ENCODE assay signal across 23 cellular contexts in the genomic region with DNA sequence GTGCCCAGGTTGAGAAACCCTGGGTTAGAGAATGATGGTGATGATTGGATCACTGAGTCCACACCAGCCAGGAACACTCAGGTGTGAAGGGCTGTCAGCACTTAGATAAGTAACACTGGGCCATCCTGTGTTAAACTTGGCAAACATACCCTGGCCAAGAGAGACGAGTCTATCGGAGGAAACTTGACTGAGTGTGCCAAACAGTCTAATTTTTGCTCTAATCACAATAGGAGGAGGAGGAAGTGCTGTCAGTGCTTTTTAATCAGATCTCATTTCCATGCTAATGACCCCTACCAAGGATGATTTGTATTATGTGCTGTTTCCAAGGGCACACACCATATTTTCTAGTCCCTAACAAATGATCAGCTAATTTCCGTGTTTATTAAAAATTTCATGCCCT.
"Had no signal": no experiment of that assay in that cellular context is flagged by ENCODE, and none has a peak within 500 bp of the region (broad histone marks: within the 10 kb centered on the region; RNA-seq: fewer than 3 reads in every experiment).

No MANE protein-coding gene starts in this region.

- DNase-seq: activated CD4-positive, alpha-beta T cell treated with anti-CD3 and anti-CD28 coated beads, Interleukin-2, amount 10 ng/mL, durations not matched to agents 24 days and 14 days; activated CD8-positive, alpha-beta T cell treated with anti-CD3 and anti-CD28 coated beads for 36 hours; activated naive CD4-positive, alpha-beta T cell treated with Interleukin-2 at 50 U/mL for 16 hours; activated naive CD8-positive, alpha-beta T cell treated with anti-CD3 and anti-CD28 coated beads, Interleukin-2, amount 10 ng/mL, durations not matched to agents 7 days and 5 days; activated T-cell treated with anti-CD3 and anti-CD28 coated beads, Interleukin-2, amount 50 U/mL, for 24 hours; amygdala; dorsolateral prefrontal cortex; endodermal cell; foreskin melanocyte; glutamatergic neuron; left lung; mesendoderm; naive thymus-derived CD8-positive, alpha-beta T cell; ovary; psoas muscle; stimulated activated CD4-positive, alpha-beta T cell treated with anti-CD3 and anti-CD28 coated beads, Interleukin-4, amount 100 ng/mL, for 1 hour; stomach; T-helper 1 cell; T-helper 9 cell; trophoblast cell had no signal

- H3K4me1 ChIP-seq: left lung, psoas muscle, stomach had no signal

- H3K27me3 ChIP-seq: left lung, ovary, stomach had no signal

- H3K9me3 ChIP-seq: left lung, ovary, psoas muscle, stomach had no signal

- H3K36me3 ChIP-seq: cardiac muscle cell, left lung, ovary, stomach had no signal

- H3K27ac ChIP-seq: cardiac muscle cell, dorsolateral prefrontal cortex, left lung, ovary, psoas muscle, stomach had no signal

- H3K4me3 ChIP-seq: cardiac muscle cell, dorsolateral prefrontal cortex, left lung, ovary, psoas muscle, smooth muscle cell, stomach had no signal

- ATAC-seq: activated CD8-positive, alpha-beta T cell treated with anti-CD3 and anti-CD28 coated beads for 36 hours; left lung; naive thymus-derived CD8-positive, alpha-beta T cell; psoas muscle; sciatic nerve had no signal
